ENCODE assay signal across 12 cellular contexts in genomic region chr16:70589998-70590471, GRCh38. TPM values are rescaled to one million over a fixed set of nuclear protein-coding genes. Genes with fewer than 3 reads are reported as not detected.
A peak's percentile ranks its signal among the peaks of the same experiment; 100 is the strongest.
DNase-seq lines count a peak whose midpoint lies in the region; ATAC-seq and TF ChIP-seq lines count a peak whose summit lies in the region.
"Had no signal": no experiment of that assay in that cellular context is flagged by ENCODE, and none has a peak within 500 bp of the region (broad histone marks: within the 10 kb centered on the region; RNA-seq: fewer than 3 reads in every experiment).

No MANE protein-coding gene starts in this region.

- H3K4me1 Mint-ChIP-seq in osteocyte (ENCODE audit: unreplicated experiment): peaks cover 41% of the 10 kb centered on the region
- H3K4me1 Mint-ChIP-seq: activated B cell treated with CpG ODN at 0.5 μM for 24 hours, natural killer cell had no signal

- no peaks in the 10 kb centered on the region for H3K36me3 ChIP-seq in right atrium auricular region

- no peaks in the 10 kb centered on the region for H3K27me3 Mint-ChIP-seq in osteocyte (ENCODE audit: unreplicated experiment)
- H3K27me3 Mint-ChIP-seq: activated B cell treated with CpG ODN at 0.5 μM for 24 hours had no signal

- intact Hi-C loops in Right ventricle myocardium superior (cut with DNase I): no loop called here

- H3K4me3 ChIP-seq in right atrium auricular region: no peak overlapping the region
- H3K4me3 ChIP-seq in fibroblast of pulmonary artery (replicated peaks; ENCODE audit: low read depth, low read length): peak overlapping the region; percentile 38

- no peaks in the 10 kb centered on the region for H3K27me3 ChIP-seq in right atrium auricular region

- H3K4me3 Mint-ChIP-seq in osteocyte (ENCODE audit: unreplicated experiment): peak overlapping the region; percentile 59
- H3K4me3 Mint-ChIP-seq: activated B cell treated with CpG ODN at 0.5 μM for 24 hours, natural killer cell had no signal

- peak overlapping the region; percentile 89 for H3K27ac Mint-ChIP-seq in osteocyte (ENCODE audit: unreplicated experiment)
- H3K27ac Mint-ChIP-seq: activated B cell treated with CpG ODN at 0.5 μM for 24 hours, natural killer cell had no signal

- ATAC-seq in Right ventricle myocardium superior (ENCODE audit: poor library complexity) (peak; percentile 44), HG03139 (IDR thresholded peaks at IDR 0.05; ENCODE audit: unreplicated experiment) (no peak)

- H3K27ac ChIP-seq in right atrium auricular region: peak overlapping the region in 1 of 2 donors; percentile 59

- H3K9me3 Mint-ChIP-seq in osteocyte (ENCODE audit: unreplicated experiment): no peaks in the 10 kb centered on the region
- H3K9me3 Mint-ChIP-seq: activated B cell treated with CpG ODN at 0.5 μM for 24 hours, natural killer cell had no signal

- H3K4me1 ChIP-seq in right atrium auricular region: peaks cover 0 to 36% of the 10 kb centered on the region in 2 donors

- H3K36me3 Mint-ChIP-seq in osteocyte (ENCODE audit: unreplicated experiment): no peaks in the 10 kb centered on the region
- H3K36me3 Mint-ChIP-seq: natural killer cell had no signal

- TF ChIP-seq CTCF in right atrium auricular region (IDR thresholded peaks at IDR 0.05): no peak
- TF ChIP-seq CTCF in fibroblast of pulmonary artery (IDR thresholded peaks at IDR 0.05; ENCODE audit: low read length, missing control alignments): no peak
- TF ChIP-seq CTCF in osteocyte (IDR thresholded peaks at IDR 0.05): no peak

- no peaks in the 10 kb centered on the region for H3K9me3 ChIP-seq in right atrium auricular region

- peak; percentile 59 for DNase-seq in Right ventricle myocardium superior
- no peak for DNase-seq in right atrium auricular region (ENCODE audit: low spot score)
- peak; percentile 90 for DNase-seq in fibroblast of pulmonary artery (ENCODE audit: low read depth)
- DNase-seq in osteocyte (ENCODE audit: extremely low spot score, unreplicated experiment): peak; percentile 88
- DNase-seq in NOMO-1 (lab: John Stamatoyannopoulos, UW; ENCODE audit: unreplicated experiment in 2 of 2): no peak
- DNase-seq in mucosa of gallbladder (ENCODE audit: low spot score): no peak
- no peak for DNase-seq in activated T-cell treated with anti-CD3 and anti-CD28 coated beads, Interleukin-2, amount 50 U/mL, for 48 hours
- DNase-seq: activated B cell treated with CpG ODN at 0.5 μM for 24 hours; activated naive CD4-positive, alpha-beta T cell treated with Interleukin-2 at 50 U/mL for 16 hours; natural killer cell; NCI-H1092 treated with DMSO at 0.1 percent for 48 hours had no signal

RNA-seq across cellular contexts. Expression of gene IL34, which starts 56.3 kb away (rescaled TPM):
- 1.6 TPM for total RNA-seq in Right ventricle myocardium superior
- total RNA-seq in right atrium auricular region: 1 to 10 TPM in 1 of 2 donors, under 1 TPM in 1; 0.39 to 2.2 TPM
- total RNA-seq in osteocyte: 12.7 and 14.3 TPM in 2 replicates
- total RNA-seq in mucosa of gallbladder: 3.5 TPM

Comparison
In these comparisons a context has a peak if more than half of its experiments do, and no peak if none do; other contexts are left out.
1. DNase-seq: peak in Right ventricle myocardium superior (single experiment), fibroblast of pulmonary artery (single experiment) and osteocyte (single experiment); none in right atrium auricular region (single experiment), NOMO-1 (0 of 2), mucosa of gallbladder (single experiment) and activated T-cell treated with anti-CD3 and anti-CD28 coated beads, Interleukin-2, amount 50 U/mL, for 48 hours (0 of 2).